Comparison of ENCODE assay signal across 9 cellular contexts in the genomic region with DNA sequence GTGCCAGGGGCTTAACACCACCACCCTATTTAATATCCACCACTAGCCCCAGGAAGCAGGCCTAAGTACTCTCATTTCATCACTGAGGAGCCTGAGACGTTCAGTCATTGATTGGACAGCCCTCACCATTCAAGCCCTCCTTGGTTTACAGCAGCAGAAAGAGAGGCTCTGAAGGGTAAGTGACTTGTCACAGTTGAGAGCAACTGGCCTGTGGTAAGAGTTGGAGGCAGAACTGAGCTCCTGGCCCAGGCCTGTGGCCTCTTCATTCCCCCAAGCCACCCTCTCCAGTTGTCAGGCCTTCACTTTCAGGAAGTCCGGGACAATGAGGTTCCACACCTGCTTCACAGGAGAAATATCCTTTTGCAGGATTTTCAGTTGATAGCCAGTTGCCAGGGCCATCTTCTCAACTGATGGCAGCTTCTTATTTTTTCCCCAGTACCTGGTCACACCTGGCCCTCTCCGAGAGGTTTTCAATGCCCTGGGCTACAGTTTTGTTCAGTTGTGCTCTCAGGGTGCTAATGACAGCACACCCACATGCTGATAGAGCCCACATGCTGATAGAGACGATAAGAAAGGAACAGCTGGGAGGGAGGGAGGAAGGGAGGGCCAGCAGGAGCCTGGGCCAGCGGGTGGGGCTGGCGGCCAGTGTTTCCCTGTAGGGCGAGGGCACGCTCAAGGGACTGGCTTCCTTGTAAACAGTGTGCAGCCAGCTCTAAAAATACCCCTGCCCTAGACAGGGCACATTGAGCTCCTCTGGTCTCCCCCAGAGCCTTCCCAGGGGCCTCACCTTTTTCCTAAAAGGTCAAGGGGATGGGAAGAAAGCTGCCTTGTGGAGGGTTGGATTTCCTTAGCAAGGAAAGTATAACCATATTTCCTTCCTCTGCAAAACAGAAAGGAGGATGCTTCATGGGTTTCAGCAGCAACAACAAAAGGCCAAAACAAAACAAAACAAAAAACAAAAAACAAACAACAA.
DNase-seq lines count a peak whose midpoint lies in the region; ATAC-seq and TF ChIP-seq lines count a peak whose summit lies in the region.
"Had no signal": no experiment of that assay in that cellular context is flagged by ENCODE, and none has a peak within 500 bp of the region (broad histone marks: within the 10 kb centered on the region; RNA-seq: fewer than 3 reads in every experiment).

No MANE protein-coding gene starts in this region.

- H3K4me3 ChIP-seq in choroid plexus epithelial cell (ENCODE audit: low read depth, low read length): no peak overlapping the region
- H3K4me3 ChIP-seq in mesodermal cell (ENCODE audit: extremely low read depth, insufficient read depth, low read length, poor library complexity, severe bottlenecking): no peak overlapping the region
- H3K4me3 ChIP-seq in vagina: no peak overlapping the region
- H3K4me3 ChIP-seq: SK-N-MC had no signal

- peak; percentile 48 for DNase-seq in NCI-H82 (lab: John Stamatoyannopoulos, UW)
- DNase-seq in NCI-H82 treated with DMSO at 0.1 percent for 48 hours (lab: John Stamatoyannopoulos, UW; ENCODE audit: unreplicated experiment): no peak
- peak; percentile 53 for DNase-seq in choroid plexus epithelial cell (ENCODE audit: low read depth)
- no peak for DNase-seq in vagina (ENCODE audit: extremely low spot score in 2 of 2)
- DNase-seq in foreskin melanocyte: no peak
- no peak for DNase-seq in NAMALWA (ENCODE audit: low spot score)

- ATAC-seq in HG03135 (IDR thresholded peaks at IDR 0.05; ENCODE audit: unreplicated experiment): no peak

- intact Hi-C loops in vagina (cut with DNase I): loop anchor here (10.0 kb wide), 1 partner anchor 398 kb away; a partner anchor contains a TSS

- H3K27me3 ChIP-seq in vagina: no peaks in the 10 kb centered on the region

- no peak for TF ChIP-seq CTCF in choroid plexus epithelial cell (conservative IDR thresholded peaks at IDR 0.05; ENCODE audit: low read depth, low read length)
- no peak for TF ChIP-seq CTCF in vagina (IDR thresholded peaks at IDR 0.05)

- H3K36me3 ChIP-seq in mesodermal cell (ENCODE audit: control insufficient read depth, insufficient read depth, low read length) (no peaks in the 10 kb centered on the region), vagina (no peaks in the 10 kb centered on the region)

- no peak for TF ChIP-seq POLR2A in vagina (IDR thresholded peaks at IDR 0.05)

- H3K4me1 ChIP-seq in mesodermal cell (ENCODE audit: control insufficient read depth, insufficient read depth, low read length, poor library complexity, severe bottlenecking) (peaks cover 51% of the 10 kb centered on the region), vagina (peaks cover 51% of the 10 kb centered on the region)

- H3K9me3 ChIP-seq in mesodermal cell (ENCODE audit: control insufficient read depth, low read length) (no peaks in the 10 kb centered on the region), vagina (no peaks in the 10 kb centered on the region)

- H3K27ac ChIP-seq in mesodermal cell (ENCODE audit: low read depth, low read length, severe bottlenecking) (peak overlapping the region; percentile 50), vagina (peak overlapping the region; percentile 76)
- H3K27ac ChIP-seq: SK-N-MC had no signal

- 55 to 64% methylated on average over 3 to 8 of the region's 8 CpGs for WGBS in mesodermal cell (ENCODE audit: insufficient coverage in 2 of 2), 2 experiments

Comparison
In these comparisons a context has a peak if more than half of its experiments do, and no peak if none do; other contexts are left out.
1. DNase-seq: peak in NCI-H82 (single experiment) and choroid plexus epithelial cell (single experiment); none in NCI-H82 treated with DMSO at 0.1 percent for 48 hours (single experiment), vagina (0 of 2), foreskin melanocyte (single experiment) and NAMALWA (single experiment).